ENCODE assay signal across 11 cellular contexts in genomic region chr6:1336246-1336843, GRCh38. TPM values are rescaled to one million over a fixed set of nuclear protein-coding genes. Genes with fewer than 3 reads are reported as not detected.
DNase-seq lines count a peak whose midpoint lies in the region; ATAC-seq and TF ChIP-seq lines count a peak whose summit lies in the region.
"Had no signal": no experiment of that assay in that cellular context is flagged by ENCODE, and none has a peak within 500 bp of the region (broad histone marks: within the 10 kb centered on the region; RNA-seq: fewer than 3 reads in every experiment).

No MANE protein-coding gene starts in this region.

- peaks cover 4% of the 10 kb centered on the region for H3K4me1 Mint-ChIP-seq in chondrocyte (ENCODE audit: low read depth)

- no peaks in the 10 kb centered on the region for H3K36me3 ChIP-seq in Loucy (ENCODE audit: insufficient read depth, low read length)
- no peaks in the 10 kb centered on the region for H3K36me3 ChIP-seq in muscle layer of duodenum (ENCODE audit: control insufficient read depth in 1 of 2, insufficient read depth in 2 of 2, low read length in 2 of 2)

- TF ChIP-seq CTCF in Loucy (conservative IDR thresholded peaks at IDR 0.05; ENCODE audit: low read length) (peak; percentile 69), chondrocyte (IDR thresholded peaks at IDR 0.05) (peak; percentile 44), dorsolateral prefrontal cortex (IDR thresholded peaks at IDR 0.05 in 54 of 56, conservative IDR thresholded peaks at IDR 0.05 in 2 of 56; ENCODE audit: low read depth in 1 of 56, partially characterized antibody in 56 of 56) (peak in 8 of 56 donors; percentile 5 to 31 (median 14))

- no peak overlapping the region for H3K27ac Mint-ChIP-seq in chondrocyte (ENCODE audit: unreplicated experiment)

- H3K27me3 ChIP-seq in Loucy (ENCODE audit: insufficient read depth, low read length, poor library complexity, severe bottlenecking) = no peaks in the 10 kb centered on the region
- no peaks in the 10 kb centered on the region for H3K27me3 ChIP-seq in muscle layer of duodenum (ENCODE audit: low read depth, low read length)
- peaks cover 0 to 19% (median 0%) of the 10 kb centered on the region in 45 donors for H3K27me3 ChIP-seq in dorsolateral prefrontal cortex

- no peak overlapping the region for H3K4me3 ChIP-seq in Loucy (ENCODE audit: low read length, poor library complexity, severe bottlenecking)
- H3K4me3 ChIP-seq in muscle layer of duodenum (ENCODE audit: low read depth in 1 of 2, low read length in 2 of 2) = no peak overlapping the region
- H3K4me3 ChIP-seq in dorsolateral prefrontal cortex = no peak overlapping the region

- H3K27me3 Mint-ChIP-seq in chondrocyte (ENCODE audit: low read depth) = peaks cover 27% of the 10 kb centered on the region

- H3K79me2 ChIP-seq in Loucy (ENCODE audit: insufficient read depth, low read length) = no peaks in the 10 kb centered on the region

- intact Hi-C loops in dorsolateral prefrontal cortex (cut with DNase I) = no loop called here

- H2AFZ ChIP-seq in Loucy (ENCODE audit: low read length) = no peak overlapping the region

- no peaks in the 10 kb centered on the region for H3F3A ChIP-seq in Loucy (ENCODE audit: low read depth)

- peak overlapping the region; percentile 27 for H3K27ac ChIP-seq in muscle layer of duodenum (ENCODE audit: low read length)
- H3K27ac ChIP-seq in dorsolateral prefrontal cortex = no peak overlapping the region

- H3K9me3 ChIP-seq in Loucy (ENCODE audit: insufficient read depth, low read depth, low read length) = no peaks in the 10 kb centered on the region
- no peaks in the 10 kb centered on the region for H3K9me3 ChIP-seq in muscle layer of duodenum (ENCODE audit: control insufficient read depth in 1 of 2, low read length in 2 of 2)

- no peak overlapping the region for H3K9ac ChIP-seq in Loucy (ENCODE audit: low read depth, low read length, poor library complexity, severe bottlenecking)

- no peaks in the 10 kb centered on the region for H4K20me1 ChIP-seq in Loucy (ENCODE audit: insufficient read depth, low read length, poor library complexity, severe bottlenecking)

- DNase-seq in Daoy (ENCODE audit: low read depth) = peak; percentile 62
- DNase-seq in chondrocyte (ENCODE audit: low spot score) = no peak
- no peak for DNase-seq in activated T-cell treated with anti-CD3 and anti-CD28 coated beads, Interleukin-2, amount 50 U/mL, for 1 hour
- DNase-seq in dorsolateral prefrontal cortex = no peak
- DNase-seq: activated CD4-positive, alpha-beta T cell treated with anti-CD3 and anti-CD28 coated beads for 4 hours; central memory CD4-positive, alpha-beta T cell; NCI-H2171 treated with DMSO at 0.1 percent for 48 hours had no signal

- peaks cover 13% of the 10 kb centered on the region for H3K4me1 ChIP-seq in Loucy (ENCODE audit: insufficient read depth, low read length, poor library complexity, severe bottlenecking)
- no peaks in the 10 kb centered on the region for H3K4me1 ChIP-seq in muscle layer of duodenum (ENCODE audit: control insufficient read depth in 1 of 2, insufficient read depth in 2 of 2, low read length in 2 of 2)

- H3K4me2 ChIP-seq in Loucy (ENCODE audit: low read depth, low read length, poor library complexity, severe bottlenecking) = no peak overlapping the region

- ATAC-seq in GM21737 (IDR thresholded peaks at IDR 0.05; ENCODE audit: unreplicated experiment) = no peak
- ATAC-seq in GM18873 (IDR thresholded peaks at IDR 0.05; ENCODE audit: low FRiP score, unreplicated experiment) = no peak

- H3K9me2 ChIP-seq in Loucy (replicated peaks; ENCODE audit: low read depth, low read length) = no peaks in the 10 kb centered on the region

- H3K36me3 Mint-ChIP-seq in chondrocyte (ENCODE audit: low read depth) = no peaks in the 10 kb centered on the region

- H3K4me3 Mint-ChIP-seq in chondrocyte (ENCODE audit: unreplicated experiment) = no peak overlapping the region

- H3K9me3 Mint-ChIP-seq in chondrocyte (ENCODE audit: low read depth) = no peaks in the 10 kb centered on the region

RNA-seq across cellular contexts. Expression of gene FOXQ1, which starts 24.4 kb away (rescaled TPM):
- total RNA-seq in Daoy (2014; rRNA removed; shearing (Covaris generic)) = 0.06 and 0.63 TPM in 2 replicates
- total RNA-seq in chondrocyte (0.15 TPM in 1 of 3 replicates, not detected in the others), dorsolateral prefrontal cortex (10 to 100 TPM in 1 of 120 experiments, 1 to 10 TPM in 119; 1.4 to 10.0 (median 4.2) TPM)

RNA-seq across cellular contexts. Expression of gene FOXF2, which starts 53.0 kb away (rescaled TPM):
- total RNA-seq in Daoy (2014; rRNA removed; shearing (Covaris generic)) = 1.6 and 2.7 TPM in 2 replicates
- 0.12 to 0.68 TPM in 2 of 3 replicates, not detected in the other for total RNA-seq in chondrocyte
- 10 to 100 TPM in 1 of 120 experiments, 1 to 10 TPM in 119; 1.1 to 10.6 (median 4.2) TPM for total RNA-seq in dorsolateral prefrontal cortex
